In genomic region chr3:129291487-129291886, GRCh38 we compare ENCODE assay signal across 1 cellular context.
A peak's percentile ranks its signal among the peaks of the same experiment; 100 is the strongest.
TF ChIP-seq lines count a peak whose summit lies in the region.

No MANE protein-coding gene starts in this region.

TF ChIP-seq in SK-N-SH, 30 proteins besides CTCF, POLR2A, EP300 and RAD21:
- TF ChIP-seq NFIC (IDR thresholded peaks at IDR 0.05; ENCODE audit: borderline replicate concordance) = peak; percentile 51; the same call in 1 of the 2 replicates
- no peak for TF ChIP-seq USF1 (IDR thresholded peaks at IDR 0.05; ENCODE audit: borderline replicate concordance, low read depth)
